In genomic region chr17:58082870-58083490, GRCh38 we compare ENCODE assay signal across 8 cellular contexts. TPM values are rescaled to one million over a fixed set of nuclear protein-coding genes. Genes with fewer than 3 reads are reported as not detected.
DNase-seq lines count a peak whose midpoint lies in the region; ATAC-seq, FAIRE-seq and TF ChIP-seq lines count a peak whose summit lies in the region.

Gene DYNLL2 (plus strand): TSS chr17:58083419. CDS start chr17:58087091, 3,672 bp downstream.

- peaks cover 10% of the 10 kb centered on the region for H3K27me3 ChIP-seq in AG04450 (ENCODE audit: control insufficient read depth, insufficient read depth, low read length)

- ATAC-seq in GM19023 (IDR thresholded peaks at IDR 0.05; ENCODE audit: unreplicated experiment) (peak; percentile 81), HG03280 (IDR thresholded peaks at IDR 0.05; ENCODE audit: unreplicated experiment) (peak; percentile 73)

- H3K9ac ChIP-seq in kidney (ENCODE audit: low read length in 2 of 2) = peak within 1 kb of the TSS; percentile 61 to 87

- H3K27ac ChIP-seq in AG04450 (ENCODE audit: low read depth, low read length) (peak within 1 kb of the TSS; percentile 39), kidney (ENCODE audit: low read depth in 2 of 2, low read length in 2 of 2) (peak within 1 kb of the TSS; percentile 67 to 90)

- CTCF ChIA-PET in AG04450 (lab: Charles Lee) = no interaction called here

- peaks cover 8 to 20% of the 10 kb centered on the region in 2 donors for H3K36me3 ChIP-seq in kidney (ENCODE audit: control insufficient read depth in 1 of 2, insufficient read depth in 2 of 2, low read length in 2 of 2)

- peak; percentile 79 for DNase-seq in AG04450 (ENCODE audit: low read depth, low spot score)
- peak; percentile 62 to 90 for DNase-seq in NCI-H446 (lab: John Stamatoyannopoulos, UW)
- peak; percentile 89 for DNase-seq in activated CD4-positive, alpha-beta T cell treated with anti-CD3 and anti-CD28 coated beads for 1 hour
- peak; percentile 25 to 31 for DNase-seq in cerebellar nuclear complex (lab: John Stamatoyannopoulos, UW)
- DNase-seq in kidney = peak; percentile 98
- DNase-seq in stimulated activated CD4-positive, alpha-beta T cell treated with anti-CD3 and anti-CD28 coated beads, Interleukin-15, amount 100 ng/mL, for 1 hour (ENCODE audit: low read depth in 1 of 2, low spot score in 1 of 2) = peak; percentile 83 to 85

- peak within 1 kb of the TSS; percentile 79 for H3K4me3 ChIP-seq in AG04450 (ENCODE audit: low read depth, low read length)
- H3K4me3 ChIP-seq in kidney (ENCODE audit: low read length in 2 of 2) = peak within 1 kb of the TSS; percentile 86 to 89

- H3K9me3 ChIP-seq in AG04450 (ENCODE audit: control insufficient read depth, insufficient read depth, low read length) = no peaks in the 10 kb centered on the region
- H3K9me3 ChIP-seq in kidney (ENCODE audit: control insufficient read depth in 1 of 2, low read length in 2 of 2) = no peaks in the 10 kb centered on the region

- FAIRE-seq in kidney (lab: Jason Lieb, UNC) = no peak

- POLR2A ChIA-PET in AG04450 (lab: Yijun Ruan, JAX) = interaction anchor here (0.6 to 3.2 kb wide), 13 partner anchors 9 to 557 kb away, joined by 3 to 44 read pairs (median 4); partner anchors contain the start of genes SRSF1 and SUPT4H1

- peaks cover 23 to 25% of the 10 kb centered on the region in 2 donors for H3K4me1 ChIP-seq in kidney (ENCODE audit: control insufficient read depth in 1 of 2, insufficient read depth in 1 of 2, low read depth in 1 of 2, low read length in 2 of 2)

- TF ChIP-seq CTCF in AG04450 (IDR thresholded peaks at IDR 0.05; ENCODE audit: low read depth, low read length) = no peak
- TF ChIP-seq CTCF in kidney (IDR thresholded peaks at IDR 0.05; ENCODE audit: borderline replicate concordance, extremely low read depth, insufficient read depth) = no peak

- intact Hi-C loops in kidney (cut with DNase I) = no loop called here

RNA-seq across cellular contexts. Expression of gene DYNLL2, which starts in this region (rescaled TPM):
- polyA plus RNA-seq in AG04450 (2011; rRNA removed) (16.7 and 18.2 TPM in 2 replicates), kidney (ENCODE audit: insufficient read depth, low read depth, low replicate concordance) (59.7 TPM)
- 12.6 and 16.1 TPM in 2 replicates for polyA minus RNA-seq in AG04450 (2011; rRNA and poly(A)+ RNA removed)
- total RNA-seq in kidney = 43.2 TPM

Comparison
In these comparisons a context has a peak if more than half of its experiments do, and no peak if none do; other contexts are left out.
1. Peak in every context shown above with its lines: DNase-seq, ATAC-seq, H3K4me3 ChIP-seq and H3K27ac ChIP-seq.
2. DNase-seq: peak in every context shown above with its lines; median percentile 98 in kidney; 89 in activated CD4-positive, alpha-beta T cell treated with anti-CD3 and anti-CD28 coated beads for 1 hour; 84 in stimulated activated CD4-positive, alpha-beta T cell treated with anti-CD3 and anti-CD28 coated beads, Interleukin-15, amount 100 ng/mL, for 1 hour; 79 in AG04450; 76 in NCI-H446; 28 in cerebellar nuclear complex.